ENCODE assay signal across 8 cellular contexts in the genomic region with DNA sequence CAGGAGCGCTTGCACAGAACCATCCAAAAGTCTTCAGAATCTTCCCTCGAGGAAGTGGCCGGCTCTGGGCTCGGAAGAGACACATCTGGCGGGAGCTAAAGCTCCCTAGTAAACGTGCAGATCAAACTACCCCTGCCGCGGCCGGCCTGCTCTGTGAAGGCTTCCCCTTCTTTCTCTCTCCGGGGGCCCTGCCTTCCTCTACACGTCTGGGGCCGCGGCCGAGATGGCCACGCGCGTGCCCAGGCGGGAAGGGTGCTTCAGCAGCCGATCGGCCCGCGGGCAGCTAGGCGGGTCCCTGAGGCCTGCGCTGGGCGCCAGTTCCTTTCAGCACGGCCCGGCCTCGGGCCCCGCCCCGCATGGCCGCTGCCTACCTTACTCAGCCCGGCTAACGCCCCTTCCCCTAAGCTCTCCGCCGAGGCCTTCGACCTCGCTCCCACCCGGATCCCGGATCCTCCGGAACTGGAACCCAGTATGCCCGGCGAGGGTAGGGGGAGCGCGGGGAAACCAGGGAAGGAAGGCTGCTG. TPM values are rescaled to one million over a fixed set of nuclear protein-coding genes. Genes with fewer than 3 reads are reported as not detected.
DNase-seq lines count a peak whose midpoint lies in the region; ATAC-seq and TF ChIP-seq lines count a peak whose summit lies in the region.

No MANE protein-coding gene starts in this region.

- peaks cover 9% of the 10 kb centered on the region for H3K36me3 Mint-ChIP-seq in WTC11

- TF ChIP-seq CTCF in DND-41 (IDR thresholded peaks at IDR 0.05; ENCODE audit: borderline replicate concordance, extremely low read depth, low read length, poor library complexity, severe bottlenecking) (no peak), WTC11 (IDR thresholded peaks at IDR 0.05) (no peak), foreskin fibroblast (IDR thresholded peaks at IDR 0.05; ENCODE audit: low read depth, low read length) (no peak), omental fat pad (IDR thresholded peaks at IDR 0.05) (no peak)

- peaks cover 58% of the 10 kb centered on the region for H4K20me1 ChIP-seq in DND-41 (ENCODE audit: insufficient read depth, low read length)

- peaks cover 39% of the 10 kb centered on the region for H3K4me1 Mint-ChIP-seq in WTC11

- peak overlapping the region; percentile 90 for H2AFZ ChIP-seq in DND-41 (ENCODE audit: low read depth, low read length)

- peaks cover 95% of the 10 kb centered on the region for H3K79me2 ChIP-seq in DND-41 (ENCODE audit: insufficient read depth, low read length)

- POLR2A ChIA-PET in WTC11 (lab: Charles Lee): interaction anchor here (1.2 to 2.0 kb wide), 2 partner anchors 158 to 170 kb away, joined by 3 to 6 read pairs; partner anchors contain the start of gene USP22

- peak overlapping the region; percentile 93 for H3K27ac ChIP-seq in DND-41 (ENCODE audit: low read length)

- no peaks in the 10 kb centered on the region for H3K9me3 Mint-ChIP-seq in WTC11

- peaks cover 57% of the 10 kb centered on the region for H3K36me3 ChIP-seq in DND-41 (ENCODE audit: insufficient read depth, low read length)

- no peaks in the 10 kb centered on the region; the same call in 1 of the 2 replicates for H3K27me3 Mint-ChIP-seq in WTC11 (ENCODE audit: low read depth)

- ATAC-seq in DND-41 (ENCODE audit: insufficient read depth, low read depth): peak; percentile 23
- ATAC-seq in GM21360 (IDR thresholded peaks at IDR 0.05; ENCODE audit: unreplicated experiment): peak; percentile 22
- ATAC-seq in HG03558 (IDR thresholded peaks at IDR 0.05; ENCODE audit: extremely low read depth, unreplicated experiment): peak; percentile 8
- ATAC-seq in WTC11: peak; percentile 5
- peak; percentile 70 for ATAC-seq in omental fat pad (ENCODE audit: low FRiP score)

- H3K9me3 ChIP-seq in DND-41 (ENCODE audit: insufficient read depth, low read length, severe bottlenecking): no peaks in the 10 kb centered on the region

- peak overlapping the region; percentile 98 for H3K9ac ChIP-seq in DND-41 (ENCODE audit: low read depth, low read length)

- DNase-seq in DND-41 (no peak), WTC11 (ENCODE audit: low spot score) (peak; percentile 40), foreskin fibroblast (peak; percentile 23 to 64), omental fat pad (ENCODE audit: low spot score) (peak; percentile 25), DMS79 (lab: John Stamatoyannopoulos, UW) (no peak), NCI-H1930 (lab: John Stamatoyannopoulos, UW) (no peak)

- H3K27ac Mint-ChIP-seq in WTC11: peak overlapping the region; percentile 94

- H3K4me3 Mint-ChIP-seq in WTC11: peak overlapping the region; percentile 96

- H3K27me3 ChIP-seq in DND-41 (ENCODE audit: insufficient read depth, low read length, poor library complexity): no peaks in the 10 kb centered on the region

- peak overlapping the region; percentile 86 for H3K4me2 ChIP-seq in DND-41 (ENCODE audit: insufficient read depth, low read length)

- peaks cover 47% of the 10 kb centered on the region for H3K4me1 ChIP-seq in DND-41 (ENCODE audit: insufficient read depth, low read length)

- H3K4me3 ChIP-seq in DND-41 (ENCODE audit: low read depth in 1 of 2, low read length in 2 of 2): peak overlapping the region; percentile 88 to 99
- H3K4me3 ChIP-seq in foreskin fibroblast (ENCODE audit: low read depth in 1 of 2, low read length in 2 of 2): peak overlapping the region; percentile 58 to 92

- CTCF ChIA-PET in WTC11 (lab: Charles Lee): interaction anchor here (0.9 to 3.5 kb wide), 5 partner anchors 14 to 170 kb away, joined by 4 to 13 read pairs (median 5); no protein-coding TSS in a partner anchor

TF ChIP-seq in WTC11, 78 proteins besides CTCF, POLR2A, EP300 and RAD21 (continues in another document):
- TF ChIP-seq PRDM15 (CRISPR knock-in tag; IDR thresholded peaks at IDR 0.05): peak; percentile 47; the same call in 1 of the 2 replicates
- 0 out of 2 replicates have a peak, but pooled peaks have one; percentile 20 for TF ChIP-seq ELF4 (CRISPR knock-in tag; IDR thresholded peaks at IDR 0.05; ENCODE audit: low read depth)
- 0 out of 2 replicates have a peak, but pooled peaks have one; percentile 29 for TF ChIP-seq ZNF232 (CRISPR knock-in tag; IDR thresholded peaks at IDR 0.05)
- no peak for TF ChIP-seq ZNF263 (CRISPR knock-in tag; IDR thresholded peaks at IDR 0.05; ENCODE audit: low read depth)
- TF ChIP-seq TEAD4 (CRISPR knock-in tag; IDR thresholded peaks at IDR 0.05): peak; percentile 52; the same call in 1 of the 2 replicates
- peak; percentile 47; the same call in 1 of the 2 replicates for TF ChIP-seq RELA (CRISPR knock-in tag; IDR thresholded peaks at IDR 0.05; ENCODE audit: borderline replicate concordance)
- TF ChIP-seq, protein P1, sequence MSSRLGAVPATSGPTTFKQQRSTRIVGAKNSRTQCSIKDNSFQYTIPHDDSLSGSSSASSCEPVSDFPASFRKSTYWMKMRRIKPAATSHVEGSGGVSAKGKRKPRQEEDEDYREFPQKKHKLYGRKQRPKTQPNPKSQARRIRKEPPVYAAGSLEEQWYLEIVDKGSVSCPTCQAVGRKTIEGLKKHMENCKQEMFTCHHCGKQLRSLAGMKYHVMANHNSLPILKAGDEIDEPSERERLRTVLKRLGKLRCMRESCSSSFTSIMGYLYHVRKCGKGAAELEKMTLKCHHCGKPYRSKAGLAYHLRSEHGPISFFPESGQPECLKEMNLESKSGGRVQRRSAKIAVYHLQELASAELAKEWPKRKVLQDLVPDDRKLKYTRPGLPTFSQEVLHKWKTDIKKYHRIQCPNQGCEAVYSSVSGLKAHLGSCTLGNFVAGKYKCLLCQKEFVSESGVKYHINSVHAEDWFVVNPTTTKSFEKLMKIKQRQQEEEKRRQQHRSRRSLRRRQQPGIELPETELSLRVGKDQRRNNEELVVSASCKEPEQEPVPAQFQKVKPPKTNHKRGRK (CRISPR knock-in tag; IDR thresholded peaks at IDR 0.05; ENCODE audit: borderline replicate concordance): no peak
- TF ChIP-seq MAX (CRISPR knock-in tag; IDR thresholded peaks at IDR 0.05): no peak; the same call in 1 of the 2 replicates
- TF ChIP-seq GTF2I (CRISPR knock-in tag; conservative IDR thresholded peaks at IDR 0.05): no peak
- 0 out of 2 replicates have a peak, but pooled peaks have one; percentile 30 for TF ChIP-seq PREB (CRISPR knock-in tag; IDR thresholded peaks at IDR 0.05; ENCODE audit: borderline replicate concordance)
- TF ChIP-seq ETV6 (CRISPR knock-in tag; IDR thresholded peaks at IDR 0.05): no peak
- peak; percentile 39; the same call in 1 of the 2 replicates for TF ChIP-seq SMAD4 (CRISPR knock-in tag; IDR thresholded peaks at IDR 0.05)
- no peak for TF ChIP-seq PRRX2 (CRISPR knock-in tag; IDR thresholded peaks at IDR 0.05)
- TF ChIP-seq SP1 (CRISPR knock-in tag; conservative IDR thresholded peaks at IDR 0.05): no peak
- peak; percentile 83; the same call in 1 of the 2 replicates for TF ChIP-seq KAT7 (CRISPR knock-in tag; IDR thresholded peaks at IDR 0.05; ENCODE audit: borderline replicate concordance)
- TF ChIP-seq ZNF317 (CRISPR knock-in tag; IDR thresholded peaks at IDR 0.05; ENCODE audit: borderline replicate concordance, low read depth): 0 out of 2 replicates have a peak, but pooled peaks have one; percentile 12

RNA-seq across cellular contexts. Expression of gene TMEM11, which starts 0.4 kb away (rescaled TPM):
- total RNA-seq in WTC11 (2021) (32.9 to 37.0 TPM (median 33.9 TPM) in 3 replicates), omental fat pad (10 to 100 TPM; 24.9 to 41.3 (median 34.0) TPM)

RNA-seq across cellular contexts. Expression of gene NATD1, which starts 39.7 kb away (rescaled TPM):
- 10.1 to 11.2 TPM (median 11.1 TPM) in 3 replicates for total RNA-seq in WTC11 (2021)
- 10 to 100 TPM in 2 of 4 donors, 1 to 10 TPM in 2; 7.5 to 19.1 (median 9.6) TPM for total RNA-seq in omental fat pad

Comparison
In these comparisons a context has a peak if more than half of its experiments do, and no peak if none do; other contexts are left out.
1. ATAC-seq: peak in every context shown above with its lines; median percentile 70 in omental fat pad; 23 in DND-41; 22 in GM21360; 8 in HG03558; 5 in WTC11.
2. DNase-seq: peak in WTC11 (single experiment), foreskin fibroblast (2 of 2) and omental fat pad (single experiment); none in DND-41 (single experiment), DMS79 (single experiment) and NCI-H1930 (0 of 2).